In genomic region chr3:52176188-52176752, GRCh38 we compare ENCODE assay signal across 19 cellular contexts. TPM values are rescaled to one million over a fixed set of nuclear protein-coding genes. Genes with fewer than 3 reads are reported as not detected.
"Had no signal": no experiment of that assay in that cellular context is flagged by ENCODE, and none has a peak within 500 bp of the region (broad histone marks: within the 10 kb centered on the region; RNA-seq: fewer than 3 reads in every experiment).

No MANE protein-coding gene starts in this region.

- H3K9me3 ChIP-seq: breast epithelium, neutrophil had no signal

- H3K36me3 Mint-ChIP-seq: activated naive CD8-positive, alpha-beta T cell treated with anti-CD3 and anti-CD28 coated beads for 36 hours; naive B cell; type B pancreatic cell had no signal

- H3K27me3 ChIP-seq: breast epithelium, neutrophil had no signal

- H3K27me3 Mint-ChIP-seq: activated naive CD8-positive, alpha-beta T cell treated with anti-CD3 and anti-CD28 coated beads for 36 hours; type B pancreatic cell had no signal

- H3K4me3 Mint-ChIP-seq: activated naive CD8-positive, alpha-beta T cell treated with anti-CD3 and anti-CD28 coated beads for 36 hours; naive B cell; type B pancreatic cell had no signal

- H3K27ac ChIP-seq: neutrophil had no signal

- ATAC-seq: activated CD4-positive, CD25-positive, alpha-beta regulatory T cell treated with anti-CD3 and anti-CD28 coated beads, Interleukin-2, amount 50 U/mL, for 24 hours had no signal

- H3K4me1 Mint-ChIP-seq: activated naive CD8-positive, alpha-beta T cell treated with anti-CD3 and anti-CD28 coated beads for 36 hours; naive B cell had no signal

- H3K4me3 ChIP-seq: breast epithelium, lung had no signal

- H3K36me3 ChIP-seq: breast epithelium, neutrophil had no signal

- H3K9me3 Mint-ChIP-seq: activated naive CD8-positive, alpha-beta T cell treated with anti-CD3 and anti-CD28 coated beads for 36 hours; naive B cell; type B pancreatic cell had no signal

- H3K27ac Mint-ChIP-seq: activated naive CD8-positive, alpha-beta T cell treated with anti-CD3 and anti-CD28 coated beads for 36 hours; type B pancreatic cell had no signal

- DNase-seq: activated gamma-delta T cell; activated naive CD8-positive, alpha-beta T cell treated with anti-CD3 and anti-CD28 coated beads for 36 hours; activated T-cell treated with anti-CD3 and anti-CD28 coated beads, Interleukin-2, amount 50 U/mL, for 1 hour; anterior cingulate cortex; midbrain; naive B cell; right cardiac atrium; stimulated activated CD4-positive, alpha-beta T cell treated with anti-CD3 and anti-CD28 coated beads, Interleukin-2, amount 100 ng/mL, for 24 hours; stimulated activated naive CD4-positive, alpha-beta T cell; substantia nigra had no signal

RNA-seq across cellular contexts. Expression of gene TLR9, which starts 49.2 kb away (rescaled TPM):
- total RNA-seq: endothelial cell of umbilical vein, frontal cortex, kidney epithelial cell had no signal
- polyA plus RNA-seq: endothelial cell of umbilical vein, fibroblast of lung had no signal
